Comparison of ENCODE assay signal across 8 cellular contexts in the genomic region with DNA sequence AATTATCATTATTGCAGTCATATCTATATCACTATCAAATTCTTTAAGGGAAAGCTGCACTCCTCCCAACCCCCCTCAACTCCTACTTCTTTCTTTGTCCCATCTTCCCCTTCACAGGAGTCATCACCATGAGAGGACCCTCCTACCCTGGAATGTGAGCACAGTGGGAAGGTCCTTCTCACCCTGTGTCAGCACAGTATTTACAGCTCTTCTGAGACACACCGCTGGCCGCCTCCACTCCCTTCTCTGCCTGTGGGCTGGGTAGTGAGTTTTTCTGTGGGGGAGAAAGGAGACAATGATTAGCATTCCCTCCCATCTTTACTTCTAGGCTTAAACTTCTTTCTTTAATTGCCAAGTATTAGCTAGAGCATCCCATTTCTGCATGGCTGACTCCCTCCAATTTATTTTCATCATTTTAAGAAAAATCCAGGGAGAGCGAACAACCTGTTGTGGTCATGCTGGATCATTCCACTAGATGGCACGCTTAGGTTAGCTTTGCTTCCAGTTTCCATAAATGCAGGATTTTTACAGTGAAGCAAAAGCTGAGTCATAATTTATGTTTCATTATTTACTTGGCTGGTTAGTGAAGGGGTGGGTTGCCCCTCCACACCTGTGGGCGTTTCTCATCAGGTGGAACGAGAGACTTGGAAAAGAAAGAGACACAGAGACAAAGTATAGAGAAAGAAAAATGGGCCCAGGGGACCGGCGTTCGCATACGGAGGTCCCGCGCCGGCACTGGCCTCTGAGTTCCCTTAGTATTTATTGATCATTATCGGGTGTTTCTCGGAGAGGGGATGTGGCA.
DNase-seq lines count a peak whose midpoint lies in the region; ATAC-seq, FAIRE-seq and TF ChIP-seq lines count a peak whose summit lies in the region.

No MANE protein-coding gene starts in this region.

- in situ Hi-C loops in Caki2 (cut with HindIII; ENCODE audit: low pct_unique_long_range_greater_than_20kb, low sequenced_read_pairs), result no loop called here

- FAIRE-seq in GM19239 (lab: Jason Lieb, UNC), result peak; percentile 99

- no peaks in the 10 kb centered on the region for H3K36me3 Mint-ChIP-seq in activated T-helper 17 cell treated with anti-CD3 and anti-CD28 coated beads, Interleukin-2, amount 50 U/mL, for 72 hours (ENCODE audit: low read depth)

- peaks cover 10% of the 10 kb centered on the region for H3K9me3 Mint-ChIP-seq in activated T-helper 17 cell treated with anti-CD3 and anti-CD28 coated beads, Interleukin-2, amount 50 U/mL, for 72 hours

- peak; percentile 80 for DNase-seq in Caki2 (ENCODE audit: low read depth)
- DNase-seq in GM19239 (ENCODE audit: insufficient read length, low spot score), result peak; percentile 2
- peak; percentile 71 for DNase-seq in NCI-H345 (lab: John Stamatoyannopoulos, UW)
- DNase-seq in glomerular visceral epithelial cell (ENCODE audit: extremely low spot score), result peak; percentile 66
- no peak for DNase-seq in omental fat pad (ENCODE audit: low spot score)
- no peak for DNase-seq in effector CD8-positive, alpha-beta T cell (lab: John Stamatoyannopoulos, UW)

- H3K4me3 Mint-ChIP-seq in activated T-helper 17 cell treated with anti-CD3 and anti-CD28 coated beads, Interleukin-2, amount 50 U/mL, for 72 hours, result peak overlapping the region; percentile 15

- peaks cover 4% of the 10 kb centered on the region for H3K27me3 Mint-ChIP-seq in activated T-helper 17 cell treated with anti-CD3 and anti-CD28 coated beads, Interleukin-2, amount 50 U/mL, for 72 hours

- H3K27ac Mint-ChIP-seq in activated T-helper 17 cell treated with anti-CD3 and anti-CD28 coated beads, Interleukin-2, amount 50 U/mL, for 72 hours, result no peak overlapping the region

- ATAC-seq in HG03159 (IDR thresholded peaks at IDR 0.05; ENCODE audit: unreplicated experiment) (peak; percentile 97), omental fat pad (ENCODE audit: low FRiP score) (peak; percentile 83)
- no peak for ATAC-seq in activated T-helper 17 cell treated with anti-CD3 and anti-CD28 coated beads, Interleukin-2, amount 50 U/mL, for 72 hours (replicated peaks)

- no peaks in the 10 kb centered on the region for H3K4me1 Mint-ChIP-seq in activated T-helper 17 cell treated with anti-CD3 and anti-CD28 coated beads, Interleukin-2, amount 50 U/mL, for 72 hours

- TF ChIP-seq CTCF in omental fat pad (IDR thresholded peaks at IDR 0.05), result peak in 1 of 3 donors; percentile 59

Comparison
In these comparisons a context has a peak if more than half of its experiments do, and no peak if none do; other contexts are left out.
1. DNase-seq: peak in Caki2 (single experiment), GM19239 (single experiment), NCI-H345 (single experiment) and glomerular visceral epithelial cell (single experiment); none in omental fat pad (single experiment) and effector CD8-positive, alpha-beta T cell (single experiment).